ENCODE assay signal across 23 cellular contexts in the genomic region with DNA sequence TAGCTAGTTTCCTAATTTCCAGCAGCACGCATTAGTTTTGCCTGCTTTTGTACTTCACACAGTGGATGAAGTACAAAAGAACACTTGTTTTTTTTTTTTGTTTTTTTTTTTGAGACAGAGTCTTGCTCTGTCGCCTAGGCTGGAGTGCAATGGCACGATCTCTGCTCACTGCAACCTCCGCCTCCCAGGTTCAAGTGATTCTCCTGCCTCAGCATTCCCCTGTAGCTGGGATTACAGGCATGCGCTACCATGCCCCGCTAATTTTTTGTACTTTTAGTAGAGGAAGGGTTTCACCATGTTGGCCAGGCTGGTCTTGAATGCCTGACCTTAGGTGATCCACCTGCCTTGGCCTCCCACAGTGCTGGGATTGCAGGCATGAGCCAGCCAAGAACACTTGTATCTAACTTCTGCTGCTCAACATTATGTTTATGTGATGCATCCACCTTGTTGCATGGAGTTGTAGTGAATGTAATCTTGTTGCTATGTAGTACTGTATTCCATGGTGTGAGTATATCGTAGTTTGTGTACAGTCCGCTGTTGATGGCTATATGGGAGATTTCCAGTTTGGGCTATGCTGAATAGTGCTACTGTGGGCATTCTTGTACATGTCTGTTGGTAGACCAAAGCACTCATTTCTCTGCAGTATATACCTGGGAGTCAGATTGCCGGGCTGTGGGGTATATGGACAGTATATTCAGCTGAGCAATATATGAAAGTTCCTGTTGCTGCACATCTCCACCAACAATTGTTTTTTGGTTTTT. TPM values are rescaled to one million over a fixed set of nuclear protein-coding genes. Genes with fewer than 3 reads are reported as not detected.
DNase-seq lines count a peak whose midpoint lies in the region; ATAC-seq and TF ChIP-seq lines count a peak whose summit lies in the region.
"Had no signal": no experiment of that assay in that cellular context is flagged by ENCODE, and none has a peak within 500 bp of the region (broad histone marks: within the 10 kb centered on the region; RNA-seq: fewer than 3 reads in every experiment).

No MANE protein-coding gene starts in this region.

- no peaks in the 10 kb centered on the region for H3K27me3 Mint-ChIP-seq in activated CD4-positive, alpha-beta T cell treated with anti-CD3 and anti-CD28 coated beads for 36 hours
- no peaks in the 10 kb centered on the region for H3K27me3 Mint-ChIP-seq in CD8-positive, alpha-beta T cell (ENCODE audit: low read depth)
- H3K27me3 Mint-ChIP-seq in T-helper 17 cell (no peaks in the 10 kb centered on the region), naive B cell (no peaks in the 10 kb centered on the region)

- no peaks in the 10 kb centered on the region for H3K36me3 ChIP-seq in CD8-positive, alpha-beta T cell (ENCODE audit: insufficient read depth, low read length)

- H3K9me3 Mint-ChIP-seq in activated CD4-positive, alpha-beta T cell treated with anti-CD3 and anti-CD28 coated beads for 36 hours (ENCODE audit: low read depth) = no peaks in the 10 kb centered on the region
- no peaks in the 10 kb centered on the region for H3K9me3 Mint-ChIP-seq in CD8-positive, alpha-beta T cell
- H3K9me3 Mint-ChIP-seq in naive B cell = no peaks in the 10 kb centered on the region
- H3K9me3 Mint-ChIP-seq: activated naive CD4-positive, alpha-beta T cell treated with anti-CD3 and anti-CD28 coated beads, Interleukin-2, amount 50 U/mL, for 72 hours had no signal

- H3K4me3 ChIP-seq in CD8-positive, alpha-beta T cell (ENCODE audit: low read depth, low read length) = no peak overlapping the region
- H3K4me3 ChIP-seq: body of pancreas had no signal

- intact Hi-C loops in activated CD4-positive, alpha-beta T cell treated with anti-CD3 and anti-CD28 coated beads for 36 hours (cut with DNase I, micrococcal nuclease) = no loop called here
- intact Hi-C loops in CD8-positive, alpha-beta T cell (cut with DNase I, micrococcal nuclease) = no loop called here

- H3K4me1 ChIP-seq in CD8-positive, alpha-beta T cell (ENCODE audit: insufficient read depth, low read length) = peaks cover 67% of the 10 kb centered on the region

- peaks cover 20% of the 10 kb centered on the region for H3K36me3 Mint-ChIP-seq in activated CD4-positive, alpha-beta T cell treated with anti-CD3 and anti-CD28 coated beads for 36 hours (ENCODE audit: low read depth)
- peaks cover 17% of the 10 kb centered on the region for H3K36me3 Mint-ChIP-seq in CD8-positive, alpha-beta T cell
- H3K36me3 Mint-ChIP-seq in T-helper 17 cell (ENCODE audit: low read depth) (no peaks in the 10 kb centered on the region), naive B cell (peaks cover 0 to 8% of the 10 kb centered on the region in 2 donors)

- POLR2A ChIA-PET in activated CD4-positive, alpha-beta T cell treated with anti-CD3 and anti-CD28 coated beads for 36 hours (lab: Charles Lee) = no interaction called here
- POLR2A ChIA-PET in CD8-positive, alpha-beta T cell (lab: Charles Lee) = interaction anchor here (1.1 kb wide), 1 partner anchor 17 kb away, joined by 3 read pairs; a partner anchor contains a TSS

- no peak overlapping the region for H3K4me3 Mint-ChIP-seq in activated CD4-positive, alpha-beta T cell treated with anti-CD3 and anti-CD28 coated beads for 36 hours
- peak overlapping the region; percentile 6 for H3K4me3 Mint-ChIP-seq in CD8-positive, alpha-beta T cell
- peak overlapping the region; percentile 33 for H3K4me3 Mint-ChIP-seq in T-helper 17 cell
- peak overlapping the region; percentile 1 to 77 (median 60) for H3K4me3 Mint-ChIP-seq in naive B cell

- H3K27me3 ChIP-seq in CD8-positive, alpha-beta T cell (ENCODE audit: insufficient read depth, low read length) = no peaks in the 10 kb centered on the region
- H3K27me3 ChIP-seq: body of pancreas had no signal

- H3K27ac ChIP-seq in CD8-positive, alpha-beta T cell (ENCODE audit: low read depth, low read length) = no peak overlapping the region
- H3K27ac ChIP-seq: 22Rv1, RWPE1 had no signal

- ATAC-seq in activated CD4-positive, alpha-beta T cell treated with anti-CD3 and anti-CD28 coated beads for 36 hours = peak; percentile 19
- no peak for ATAC-seq in CD8-positive, alpha-beta T cell
- ATAC-seq in T-helper 17 cell (no peak), naive B cell (ENCODE audit: low read depth in 2 of 2) (no peak), GM19023 (IDR thresholded peaks at IDR 0.05; ENCODE audit: unreplicated experiment) (no peak)
- ATAC-seq: activated naive CD4-positive, alpha-beta T cell treated with anti-CD3 and anti-CD28 coated beads, Interleukin-2, amount 50 U/mL, for 72 hours; body of pancreas; HCT116; left colon had no signal

- CTCF ChIA-PET in activated CD4-positive, alpha-beta T cell treated with anti-CD3 and anti-CD28 coated beads for 36 hours (lab: Charles Lee) = interaction anchor here (0.8 to 1.2 kb wide), 3 partner anchors 10 to 81 kb away, joined by 3 to 4 read pairs (median 3); no protein-coding TSS in a partner anchor
- CTCF ChIA-PET in CD8-positive, alpha-beta T cell (lab: Charles Lee) = interaction anchor here (0.8 to 1.8 kb wide), 2 partner anchors 19 to 39 kb away, joined by 3 to 8 read pairs; no protein-coding TSS in a partner anchor

- DNase-seq in activated CD4-positive, alpha-beta T cell treated with anti-CD3 and anti-CD28 coated beads for 36 hours = no peak
- DNase-seq in activated CD4-positive, alpha-beta T cell treated with anti-CD3 and anti-CD28 coated beads, Interleukin-2, amount 50 U/mL, for 48 hours = no peak
- no peak for DNase-seq in CD8-positive, alpha-beta T cell
- DNase-seq in T-helper 17 cell (no peak), naive B cell (no peak), NCI-H1048 (lab: John Stamatoyannopoulos, UW) (no peak), AG08395 (ENCODE audit: low spot score) (no peak)
- DNase-seq: activated CD4-positive, alpha-beta T cell treated with anti-CD3 and anti-CD28 coated beads, Interleukin-2, amount 50 U/mL, for 1 hour; activated T-cell treated with anti-CD3 and anti-CD28 coated beads, Interleukin-2, amount 50 U/mL, for 1 hour; AML-193; body of pancreas; left colon; NCI-H1436; NCI-H510A; small intestine; stimulated activated CD4-positive, alpha-beta T cell treated with anti-CD3 and anti-CD28 coated beads, Interleukin-4, amount 100 ng/mL, for 1 hour had no signal

- H3K4me1 Mint-ChIP-seq in activated CD4-positive, alpha-beta T cell treated with anti-CD3 and anti-CD28 coated beads for 36 hours = peaks cover 66% of the 10 kb centered on the region
- H3K4me1 Mint-ChIP-seq in CD8-positive, alpha-beta T cell (ENCODE audit: low read depth) = peaks cover 75% of the 10 kb centered on the region
- H3K4me1 Mint-ChIP-seq in T-helper 17 cell (peaks cover 38% of the 10 kb centered on the region), naive B cell (peaks cover 38 to 85% (median 51%) of the 10 kb centered on the region in 3 donors)

- H3K9me3 ChIP-seq in CD8-positive, alpha-beta T cell (ENCODE audit: low read length) = no peaks in the 10 kb centered on the region
- H3K9me3 ChIP-seq in T-helper 17 cell (ENCODE audit: control insufficient read depth, low read length, poor library complexity, severe bottlenecking) = no peaks in the 10 kb centered on the region
- H3K9me3 ChIP-seq: body of pancreas had no signal

- H3K27ac Mint-ChIP-seq in activated CD4-positive, alpha-beta T cell treated with anti-CD3 and anti-CD28 coated beads for 36 hours = peak overlapping the region; percentile 49
- peak overlapping the region; percentile 79 for H3K27ac Mint-ChIP-seq in CD8-positive, alpha-beta T cell
- peak overlapping the region; percentile 68 for H3K27ac Mint-ChIP-seq in T-helper 17 cell
- peak overlapping the region in 4 of 6 donors; percentile 13 to 79 (median 60) for H3K27ac Mint-ChIP-seq in naive B cell

- no peak for TF ChIP-seq CTCF in CD8-positive, alpha-beta T cell (IDR thresholded peaks at IDR 0.05)

RNA-seq across cellular contexts. Expression of a gene that starts 17.3 kb away (rescaled TPM):
- total RNA-seq in activated CD4-positive, alpha-beta T cell treated with anti-CD3 and anti-CD28 coated beads for 36 hours = 10 to 100 TPM; 76.6 to 90.7 TPM
- total RNA-seq in CD8-positive, alpha-beta T cell = 100 to 1,000 TPM; 161 to 176 TPM
- total RNA-seq in T-helper 17 cell = 100 to 1,000 TPM; 215 to 227 TPM
- polyA plus RNA-seq in naive B cell (ENCODE audit: low read depth in 6 of 6) = 100 to 1,000 TPM in 1 of 6 donors, 10 to 100 TPM in 5; 44.3 to 133 (median 57.3) TPM

RNA-seq across cellular contexts. Expression of a gene that starts 35.2 kb away (rescaled TPM):
- total RNA-seq in activated CD4-positive, alpha-beta T cell treated with anti-CD3 and anti-CD28 coated beads for 36 hours = 100 to 1,000 TPM; 265 to 270 TPM
- total RNA-seq in CD8-positive, alpha-beta T cell = 100 to 1,000 TPM; 196 to 217 TPM
- 100 to 1,000 TPM; 187 to 208 TPM for total RNA-seq in T-helper 17 cell
- polyA plus RNA-seq in naive B cell (ENCODE audit: low read depth in 6 of 6) = 100 to 1,000 TPM in 1 of 6 donors, 10 to 100 TPM in 5; 68.8 to 106 (median 85.2) TPM

RNA-seq across cellular contexts. Expression of a gene that starts 38.4 kb away (rescaled TPM):
- under 1 TPM; 0.51 to 0.69 TPM for total RNA-seq in activated CD4-positive, alpha-beta T cell treated with anti-CD3 and anti-CD28 coated beads for 36 hours
- not detected for total RNA-seq in CD8-positive, alpha-beta T cell
- not detected for total RNA-seq in T-helper 17 cell
- polyA plus RNA-seq in naive B cell (ENCODE audit: low read depth in 6 of 6) = not detected
- total RNA-seq: fibroblast of lung, left colon, ureter had no signal
- polyA plus RNA-seq: fibroblast of lung had no signal
